ENCODE assay signal across 14 cellular contexts in genomic region chr17:57389474-57389873, GRCh38.
DNase-seq lines count a peak whose midpoint lies in the region; ATAC-seq and TF ChIP-seq lines count a peak whose summit lies in the region.
"Had no signal": no experiment of that assay in that cellular context is flagged by ENCODE, and none has a peak within 500 bp of the region (broad histone marks: within the 10 kb centered on the region; RNA-seq: fewer than 3 reads in every experiment).

No MANE protein-coding gene starts in this region.

- CTCF ChIA-PET in RWPE1 (lab: Yijun Ruan, JAX), result no interaction called here

- H3K36me3 Mint-ChIP-seq in activated T-helper 17 cell treated with anti-CD3 and anti-CD28 coated beads, Interleukin-2, amount 50 U/mL, for 72 hours (ENCODE audit: low read depth), result peaks cover 54% of the 10 kb centered on the region
- peaks cover 95% of the 10 kb centered on the region for H3K36me3 Mint-ChIP-seq in nephron progenitor cell (ENCODE audit: low read depth)

- H4K20me1 ChIP-seq in DND-41 (ENCODE audit: insufficient read depth, low read length), result peaks cover 58% of the 10 kb centered on the region

- peaks cover 100% of the 10 kb centered on the region for H3K79me2 ChIP-seq in DND-41 (ENCODE audit: insufficient read depth, low read length)

- no peak for ATAC-seq in DND-41 (ENCODE audit: insufficient read depth, low read depth)
- ATAC-seq in activated T-helper 17 cell treated with anti-CD3 and anti-CD28 coated beads, Interleukin-2, amount 50 U/mL, for 72 hours (replicated peaks), result no peak
- ATAC-seq: A549 had no signal

- no peak for DNase-seq in DND-41
- no peak for DNase-seq in nephron progenitor cell
- no peak for DNase-seq in NCI-H524 treated with DMSO at 0.1 percent for 48 hours (lab: John Stamatoyannopoulos, UW)
- no peak for DNase-seq in substantia nigra (lab: John Stamatoyannopoulos, UW)
- DNase-seq in RWPE1 (ENCODE audit: low spot score), result no peak
- DNase-seq in activated CD8-positive, alpha-beta memory T cell treated with anti-CD3 and anti-CD28 coated beads, Interleukin-2, amount 50 U/mL, for 48 hours, result no peak
- DNase-seq: BE2C, Calu3, DMS 273 treated with DMSO at 0.1 percent for 48 hours, GOT3 had no signal

- H3K27ac Mint-ChIP-seq in activated T-helper 17 cell treated with anti-CD3 and anti-CD28 coated beads, Interleukin-2, amount 50 U/mL, for 72 hours, result peak overlapping the region; percentile 16
- peak overlapping the region; percentile 99 for H3K27ac Mint-ChIP-seq in nephron progenitor cell
- H3K27ac Mint-ChIP-seq: CD14-positive monocyte had no signal

- H3K4me3 Mint-ChIP-seq in activated T-helper 17 cell treated with anti-CD3 and anti-CD28 coated beads, Interleukin-2, amount 50 U/mL, for 72 hours, result no peak overlapping the region
- no peak overlapping the region for H3K4me3 Mint-ChIP-seq in nephron progenitor cell
- H3K4me3 Mint-ChIP-seq: CD14-positive monocyte had no signal

- H3K9ac ChIP-seq in DND-41 (ENCODE audit: low read depth, low read length), result no peak overlapping the region

- H3K4me3 ChIP-seq in DND-41 (ENCODE audit: low read depth in 1 of 2, low read length in 2 of 2), result no peak overlapping the region
- H3K4me3 ChIP-seq: A549, HAP-1 had no signal

- no peak overlapping the region for H3K4me2 ChIP-seq in DND-41 (ENCODE audit: insufficient read depth, low read length)
- H3K4me2 ChIP-seq: A549 had no signal

- H2AFZ ChIP-seq in DND-41 (ENCODE audit: low read depth, low read length), result no peak overlapping the region

- TF ChIP-seq CTCF in DND-41 (IDR thresholded peaks at IDR 0.05; ENCODE audit: borderline replicate concordance, extremely low read depth, low read length, poor library complexity, severe bottlenecking) (no peak), nephron progenitor cell (IDR thresholded peaks at IDR 0.05) (no peak), RWPE1 (conservative IDR thresholded peaks at IDR 0.05; ENCODE audit: low read depth) (no peak)

- H3K36me3 ChIP-seq in DND-41 (ENCODE audit: insufficient read depth, low read length), result peaks cover 92% of the 10 kb centered on the region
- H3K36me3 ChIP-seq: HAP-1 had no signal

- H3K9me3 ChIP-seq in DND-41 (ENCODE audit: insufficient read depth, low read length, severe bottlenecking), result no peaks in the 10 kb centered on the region

- H3K27me3 Mint-ChIP-seq in activated T-helper 17 cell treated with anti-CD3 and anti-CD28 coated beads, Interleukin-2, amount 50 U/mL, for 72 hours, result no peaks in the 10 kb centered on the region
- peaks cover 9% of the 10 kb centered on the region for H3K27me3 Mint-ChIP-seq in nephron progenitor cell (ENCODE audit: low read depth, poor library complexity)

- peaks cover 25% of the 10 kb centered on the region for H3K9me3 Mint-ChIP-seq in activated T-helper 17 cell treated with anti-CD3 and anti-CD28 coated beads, Interleukin-2, amount 50 U/mL, for 72 hours
- H3K9me3 Mint-ChIP-seq in nephron progenitor cell, result peaks cover 76% of the 10 kb centered on the region

- H3K4me1 Mint-ChIP-seq in activated T-helper 17 cell treated with anti-CD3 and anti-CD28 coated beads, Interleukin-2, amount 50 U/mL, for 72 hours, result no peaks in the 10 kb centered on the region
- peaks cover 57% of the 10 kb centered on the region for H3K4me1 Mint-ChIP-seq in nephron progenitor cell
- H3K4me1 Mint-ChIP-seq: CD14-positive monocyte had no signal

- H3K27ac ChIP-seq in DND-41 (ENCODE audit: low read length) (peak overlapping the region; percentile 58), substantia nigra (ENCODE audit: low read depth, low read length, poor library complexity, severe bottlenecking) (no peak overlapping the region), RWPE1 (no peak overlapping the region)
- H3K27ac ChIP-seq: A549 had no signal

- POLR2A ChIA-PET in RWPE1 (lab: Yijun Ruan, JAX; ENCODE audit: low non-redundant PET), result interaction anchor here (0.6 kb wide), 1 partner anchor 12 kb away, joined by 4 read pairs; no protein-coding TSS in a partner anchor

- no peaks in the 10 kb centered on the region for H3K27me3 ChIP-seq in DND-41 (ENCODE audit: insufficient read depth, low read length, poor library complexity)
- H3K27me3 ChIP-seq: BE2C had no signal

- H3K4me1 ChIP-seq in DND-41 (ENCODE audit: insufficient read depth, low read length), result peaks cover 11% of the 10 kb centered on the region
- H3K4me1 ChIP-seq: A549, BE2C had no signal
